ENCODE assay signal across 13 cellular contexts in genomic region chr20:4341804-4342560, GRCh38.
DNase-seq lines count a peak whose midpoint lies in the region; ATAC-seq and TF ChIP-seq lines count a peak whose summit lies in the region.
"Had no signal": no experiment of that assay in that cellular context is flagged by ENCODE, and none has a peak within 500 bp of the region (broad histone marks: within the 10 kb centered on the region; RNA-seq: fewer than 3 reads in every experiment).

No MANE protein-coding gene starts in this region.

- no peak overlapping the region for H2BK5ac ChIP-seq in mesendoderm (ENCODE audit: low read length)

- no peak overlapping the region for H3K56ac ChIP-seq in mesendoderm (ENCODE audit: low read length)

- H2AK5ac ChIP-seq in mesendoderm (ENCODE audit: low read length) = no peak overlapping the region

- TF ChIP-seq CTCF in epithelial cell of proximal tubule (conservative IDR thresholded peaks at IDR 0.05; ENCODE audit: low read depth, low read length) (no peak), neural progenitor cell (IDR thresholded peaks at IDR 0.05) (no peak), nephron progenitor cell (IDR thresholded peaks at IDR 0.05) (no peak)

- H3K27me3 Mint-ChIP-seq in neural progenitor cell (ENCODE audit: insufficient read depth, low read depth) = no peaks in the 10 kb centered on the region
- peaks cover 5% of the 10 kb centered on the region for H3K27me3 Mint-ChIP-seq in nephron progenitor cell (ENCODE audit: low read depth, poor library complexity)

- H3K27me3 ChIP-seq in BLaER1 treated with 17β-estradiol and CSF1 and Interleukin-3, amounts not matched to agents 10 nM and 100 nM = no peaks in the 10 kb centered on the region
- no peaks in the 10 kb centered on the region for H3K27me3 ChIP-seq in neural progenitor cell
- H3K27me3 ChIP-seq in mesendoderm (ENCODE audit: insufficient read depth, low read length, poor library complexity) = no peaks in the 10 kb centered on the region
- H3K27me3 ChIP-seq: ascending aorta had no signal

- no peaks in the 10 kb centered on the region for H3K9me3 Mint-ChIP-seq in neural progenitor cell
- no peaks in the 10 kb centered on the region for H3K9me3 Mint-ChIP-seq in nephron progenitor cell
- H3K9me3 Mint-ChIP-seq: CD4-positive, alpha-beta T cell; immature natural killer cell; natural killer cell had no signal

- peaks cover 14 to 24% (median 17%) of the 10 kb centered on the region in 10 experiments; a peak in 19 of 20 replicates for H3K4me1 ChIP-seq in BLaER1 treated with 17β-estradiol and CSF1 and Interleukin-3, amounts not matched to agents 10 nM and 100 nM
- H3K4me1 ChIP-seq in neural progenitor cell (peaks cover 9% of the 10 kb centered on the region), mesendoderm (ENCODE audit: control insufficient read depth, low read depth, low read length) (no peaks in the 10 kb centered on the region)

- H3K4me1 Mint-ChIP-seq in neural progenitor cell (peaks cover 4% of the 10 kb centered on the region), nephron progenitor cell (peaks cover 14% of the 10 kb centered on the region)
- H3K4me1 Mint-ChIP-seq: immature natural killer cell, natural killer cell had no signal

- H3K79me1 ChIP-seq in mesendoderm (ENCODE audit: low read length) = no peaks in the 10 kb centered on the region

- no peak overlapping the region for H3K18ac ChIP-seq in mesendoderm (ENCODE audit: low read length)

- H3K27ac Mint-ChIP-seq in neural progenitor cell (no peak overlapping the region), nephron progenitor cell (no peak overlapping the region)
- H3K27ac Mint-ChIP-seq: CD4-positive, alpha-beta T cell; immature natural killer cell; natural killer cell had no signal

- H3K4me3 Mint-ChIP-seq in neural progenitor cell (no peak overlapping the region), nephron progenitor cell (no peak overlapping the region)
- H3K4me3 Mint-ChIP-seq: CD4-positive, alpha-beta T cell; immature natural killer cell; natural killer cell had no signal

- H3K79me2 ChIP-seq in neural progenitor cell (ENCODE audit: low read depth) (no peaks in the 10 kb centered on the region), mesendoderm (ENCODE audit: control insufficient read depth, insufficient read depth, low read length) (no peaks in the 10 kb centered on the region)

- H4K8ac ChIP-seq in mesendoderm (ENCODE audit: low read depth, low read length) = no peak overlapping the region

- no peaks in the 10 kb centered on the region for H4K20me1 ChIP-seq in BLaER1 treated with 17β-estradiol and CSF1 and Interleukin-3, amounts not matched to agents 10 nM and 100 nM
- no peaks in the 10 kb centered on the region for H4K20me1 ChIP-seq in neural progenitor cell (ENCODE audit: low read depth)

- no peaks in the 10 kb centered on the region for H3K36me3 Mint-ChIP-seq in neural progenitor cell
- H3K36me3 Mint-ChIP-seq in nephron progenitor cell (ENCODE audit: low read depth) = no peaks in the 10 kb centered on the region
- H3K36me3 Mint-ChIP-seq: immature natural killer cell, natural killer cell had no signal

- DNase-seq in NCI-H226 (peak; percentile 7), epithelial cell of proximal tubule (ENCODE audit: low read depth) (peak; percentile 1), neural progenitor cell (ENCODE audit: low spot score) (peak; percentile 10), mesendoderm (no peak), nephron progenitor cell (no peak)
- DNase-seq: CD4-positive, alpha-beta T cell; immature natural killer cell; natural killer cell; WERI-Rb-1 had no signal

- H2BK120ac ChIP-seq in mesendoderm (ENCODE audit: low read depth, low read length) = no peak overlapping the region

- no peak overlapping the region for H3K23ac ChIP-seq in mesendoderm (ENCODE audit: low read length)

- H3K36me3 ChIP-seq in BLaER1 treated with 17β-estradiol and CSF1 and Interleukin-3, amounts not matched to agents 10 nM and 100 nM = no peaks in the 10 kb centered on the region
- no peaks in the 10 kb centered on the region for H3K36me3 ChIP-seq in neural progenitor cell
- no peaks in the 10 kb centered on the region for H3K36me3 ChIP-seq in mesendoderm (ENCODE audit: control insufficient read depth, insufficient read depth, low read length)
- H3K36me3 ChIP-seq: ascending aorta, WERI-Rb-1 had no signal

- H2AFZ ChIP-seq in neural progenitor cell (replicated peaks) = peak overlapping the region; percentile 12

- ATAC-seq in HG03159 (IDR thresholded peaks at IDR 0.05; ENCODE audit: unreplicated experiment) (no peak), HG03135 (IDR thresholded peaks at IDR 0.05; ENCODE audit: unreplicated experiment) (no peak)
- ATAC-seq: natural killer cell had no signal

- H2BK15ac ChIP-seq in mesendoderm (replicated peaks; ENCODE audit: low read depth) = no peak overlapping the region

- H3K27ac ChIP-seq in BLaER1 treated with 17β-estradiol and CSF1 and Interleukin-3, amounts not matched to agents 10 nM and 100 nM = no peak overlapping the region
- no peak overlapping the region for H3K27ac ChIP-seq in neural progenitor cell
- no peak overlapping the region for H3K27ac ChIP-seq in mesendoderm (ENCODE audit: low read depth, low read length)
- H3K27ac ChIP-seq: WERI-Rb-1 had no signal

- H3F3A ChIP-seq in neural progenitor cell (ENCODE audit: low read depth) = no peaks in the 10 kb centered on the region

- H3K9me3 ChIP-seq in BLaER1 treated with 17β-estradiol and CSF1 and Interleukin-3, amounts not matched to agents 10 nM and 100 nM (replicated peaks in 1 of 11) = peaks cover 0 to 4% (median 0%) of the 10 kb centered on the region in 11 experiments; a peak in 2 of 22 replicates
- no peaks in the 10 kb centered on the region for H3K9me3 ChIP-seq in neural progenitor cell (ENCODE audit: low read depth)
- H3K9me3 ChIP-seq: ascending aorta had no signal

- no peak overlapping the region for H3K4ac ChIP-seq in mesendoderm (ENCODE audit: low read depth, low read length)

- WGBS in mesendoderm (ENCODE audit: extremely low coverage, insufficient coverage, low lambda C conversion rate) = no CpG with 5 or more reads among the region's 7 CpGs

- H3K4me3 ChIP-seq in BLaER1 treated with 17β-estradiol and CSF1 and Interleukin-3, amounts not matched to agents 10 nM and 100 nM = no peak overlapping the region
- H3K4me3 ChIP-seq in epithelial cell of proximal tubule (ENCODE audit: low read depth, low read length) = no peak overlapping the region
- no peak overlapping the region for H3K4me3 ChIP-seq in neural progenitor cell
- H3K4me3 ChIP-seq in mesendoderm (ENCODE audit: low read length) = no peak overlapping the region
- H3K4me3 ChIP-seq: ascending aorta had no signal

- H3K9ac ChIP-seq in BLaER1 treated with 17β-estradiol and CSF1 and Interleukin-3, amounts not matched to agents 10 nM and 100 nM = no peak overlapping the region
- H3K9ac ChIP-seq in neural progenitor cell = no peak overlapping the region
- H3K9ac ChIP-seq in mesendoderm (ENCODE audit: low read length) = no peak overlapping the region

- no peak overlapping the region for H4K5ac ChIP-seq in mesendoderm (ENCODE audit: low read length)

- peak overlapping the region; percentile 29 to 66 (median 42) for H3K4me2 ChIP-seq in BLaER1 treated with 17β-estradiol and CSF1 and Interleukin-3, amounts not matched to agents 10 nM and 100 nM
- H3K4me2 ChIP-seq in neural progenitor cell (no peak overlapping the region), mesendoderm (ENCODE audit: low read length) (no peak overlapping the region)

Comparison
In these comparisons a context has a peak if more than half of its experiments do, and no peak if none do; other contexts are left out.
1. H3K4me2 ChIP-seq: peak in BLaER1 treated with 17β-estradiol and CSF1 and Interleukin-3, amounts not matched to agents 10 nM and 100 nM (11 of 11); none in neural progenitor cell (single experiment) and mesendoderm (single experiment).
2. DNase-seq: peak in NCI-H226 (single experiment), epithelial cell of proximal tubule (single experiment) and neural progenitor cell (single experiment); none in mesendoderm (single experiment) and nephron progenitor cell (single experiment).